In genomic region chr5:172770374-172770674, GRCh38 we compare ENCODE assay signal across 8 cellular contexts. TPM values are rescaled to one million over a fixed set of nuclear protein-coding genes. Genes with fewer than 3 reads are reported as not detected.
DNase-seq lines count a peak whose midpoint lies in the region; ATAC-seq and TF ChIP-seq lines count a peak whose summit lies in the region.

No MANE protein-coding gene starts in this region.

- peaks cover 41% of the 10 kb centered on the region for H3K27me3 ChIP-seq in GM23338 (ENCODE audit: insufficient read depth)
- no peaks in the 10 kb centered on the region for H3K27me3 ChIP-seq in SU-DHL-6 (ENCODE audit: low read length)
- no peaks in the 10 kb centered on the region for H3K27me3 ChIP-seq in psoas muscle (ENCODE audit: insufficient read depth in 3 of 3, low read length in 2 of 3)

- 0 to 1% (median 0%) methylated on average over 25 to 29 of the region's 29 CpGs for WGBS in psoas muscle, 3 donors

- no peak for ATAC-seq in GM23338
- no peak for ATAC-seq in psoas muscle

- H3K79me2 ChIP-seq in GM23338 (replicated peaks; ENCODE audit: insufficient read depth) (peaks cover 9% of the 10 kb centered on the region; the same call in 1 of the 2 replicates), SU-DHL-6 (ENCODE audit: insufficient read depth, low read length) (no peaks in the 10 kb centered on the region)

- H3K36me3 ChIP-seq in GM23338 (ENCODE audit: insufficient read depth) (peaks cover 4% of the 10 kb centered on the region; the same call in 1 of the 2 replicates), SU-DHL-6 (ENCODE audit: low read length) (no peaks in the 10 kb centered on the region), psoas muscle (ENCODE audit: insufficient read depth in 1 of 2, low read depth in 1 of 2) (peaks cover 14 to 27% of the 10 kb centered on the region in 2 donors)

- no peaks in the 10 kb centered on the region for H3K9me2 ChIP-seq in GM23338 (ENCODE audit: insufficient read depth)
- no peaks in the 10 kb centered on the region for H3K9me2 ChIP-seq in SU-DHL-6 (replicated peaks; ENCODE audit: insufficient read depth, low read length)

- H3K4me2 ChIP-seq in GM23338 (peak overlapping the region; percentile 100), SU-DHL-6 (ENCODE audit: low read depth, low read length, poor library complexity, severe bottlenecking) (peak overlapping the region; percentile 76)

- peaks cover 15% of the 10 kb centered on the region for H3K4me1 ChIP-seq in GM23338 (ENCODE audit: insufficient read depth)
- peaks cover 49% of the 10 kb centered on the region for H3K4me1 ChIP-seq in psoas muscle

- H3K27ac Mint-ChIP-seq in GM23338: 0 out of 2 replicates have a peak overlapping the region, but pooled peaks have one; percentile 27

- intact Hi-C loops in psoas muscle (cut with DNase I): loop anchor here (2.0 to 5.0 kb wide), 3 partner anchors 97 to 132 kb away; no protein-coding TSS in a partner anchor

- no peak for TF ChIP-seq CTCF in GM23338 (conservative IDR thresholded peaks at IDR 0.05; ENCODE audit: low read depth in 2 of 2)
- TF ChIP-seq CTCF in SU-DHL-6 (IDR thresholded peaks at IDR 0.05; ENCODE audit: insufficient read depth, low read length, poor library complexity, severe bottlenecking): no peak
- TF ChIP-seq CTCF in epithelial cell of proximal tubule (conservative IDR thresholded peaks at IDR 0.05; ENCODE audit: low read depth, low read length): no peak
- no peak for TF ChIP-seq CTCF in psoas muscle (IDR thresholded peaks at IDR 0.05)

- H3K4me3 ChIP-seq in GM23338 (peak overlapping the region; percentile 92), SU-DHL-6 (ENCODE audit: insufficient read depth, low read length, poor library complexity, severe bottlenecking) (peak overlapping the region; percentile 56), epithelial cell of proximal tubule (ENCODE audit: low read depth, low read length) (peak overlapping the region; percentile 82), psoas muscle (peak overlapping the region; percentile 79)

- H4K20me1 ChIP-seq in GM23338 (replicated peaks; ENCODE audit: insufficient read depth) (peaks cover 17% of the 10 kb centered on the region; the same call in 1 of the 2 replicates), SU-DHL-6 (ENCODE audit: low read depth, low read length) (no peaks in the 10 kb centered on the region)

- H3F3A ChIP-seq in GM23338 (replicated peaks; ENCODE audit: low read depth) (peaks cover 3% of the 10 kb centered on the region; the same call in 1 of the 2 replicates), SU-DHL-6 (ENCODE audit: insufficient read depth) (peaks cover 5% of the 10 kb centered on the region)

- H3K9ac ChIP-seq in SU-DHL-6 (ENCODE audit: low read length): peak overlapping the region; percentile 61

- no peak overlapping the region for H3K27ac ChIP-seq in GM23338 (ENCODE audit: low read depth)
- H3K27ac ChIP-seq in SU-DHL-6 (ENCODE audit: low read depth, low read length): no peak overlapping the region; the same call in 1 of the 2 replicates
- peak overlapping the region; percentile 98 for H3K27ac ChIP-seq in psoas muscle

- H3K4me3 Mint-ChIP-seq in GM23338: peak overlapping the region; percentile 92

- no peak for DNase-seq in GM23338 (ENCODE audit: low spot score)
- DNase-seq in epithelial cell of proximal tubule (ENCODE audit: low read depth): no peak
- no peak for DNase-seq in psoas muscle
- DNase-seq in SW 1271 (lab: John Stamatoyannopoulos, UW): no peak
- DNase-seq in SIG-M5 (lab: John Stamatoyannopoulos, UW): no peak
- DNase-seq in NCI-H510A (lab: John Stamatoyannopoulos, UW): no peak
- DNase-seq in SKM-1 treated with dmso at 0.1 percent for 144 hours (lab: John Stamatoyannopoulos, UW; ENCODE audit: unreplicated experiment): no peak

- peaks cover 28% of the 10 kb centered on the region for H3K36me3 Mint-ChIP-seq in GM23338 (ENCODE audit: low read depth)

- H3K9me3 ChIP-seq in SU-DHL-6 (ENCODE audit: insufficient read depth, low read length): no peaks in the 10 kb centered on the region
- no peaks in the 10 kb centered on the region for H3K9me3 ChIP-seq in psoas muscle

- peaks cover 39% of the 10 kb centered on the region for H3K27me3 Mint-ChIP-seq in GM23338 (ENCODE audit: insufficient read depth, low read depth, poor library complexity)

- peak overlapping the region; percentile 63; the same call in 1 of the 2 replicates for H2AFZ ChIP-seq in GM23338
- H2AFZ ChIP-seq in SU-DHL-6 (ENCODE audit: low read depth, low read length, severe bottlenecking): peak overlapping the region; percentile 93

- peaks cover 2% of the 10 kb centered on the region; the same call in 1 of the 3 replicates for H3K9me3 Mint-ChIP-seq in GM23338

- peaks cover 28% of the 10 kb centered on the region for H3K4me1 Mint-ChIP-seq in GM23338

TF ChIP-seq in GM23338, 12 proteins besides CTCF, POLR2A, EP300 and RAD21 (continues in another document):
- no peak for TF ChIP-seq ZNF462 (CRISPR knock-in tag; IDR thresholded peaks at IDR 0.05)

RNA-seq across cellular contexts. Expression of gene DUSP1, which starts 0.7 kb away (rescaled TPM):
- total RNA-seq in GM23338 (2014; rRNA removed; shearing (Covaris generic)): 12.8 and 17.2 TPM in 2 replicates
- polyA plus RNA-seq in GM23338 (2016; fragmentation: Nextera tagmentation; extraction: Ambion mirVana) (8.7 and 9.7 TPM in 2 replicates), psoas muscle (100 to 1,000 TPM in 2 of 3 donors, 10 to 100 TPM in 1; 81.8 to 258 (median 141) TPM)
- total RNA-seq in epithelial cell of proximal tubule (186 and 215 TPM in 2 replicates), psoas muscle (100 to 1,000 TPM in 3 of 4 donors, 10 to 100 TPM in 1; 89.0 to 287 (median 164) TPM)
